25 cellular contexts compared by ENCODE assay signal in genomic region chr18:36709315-36709714, GRCh38.
"Had no signal": no experiment of that assay in that cellular context is flagged by ENCODE, and none has a peak within 500 bp of the region (broad histone marks: within the 10 kb centered on the region; RNA-seq: fewer than 3 reads in every experiment).

No MANE protein-coding gene starts in this region.

- H3K27ac ChIP-seq: neural progenitor cell, neutrophil, pancreas, prostate gland, right lobe of liver, sigmoid colon, suprapubic skin, testis, tibial artery, transverse colon, vagina had no signal

- H3K4me3 ChIP-seq: neural progenitor cell, pancreas, prostate gland, right lobe of liver, sigmoid colon, suprapubic skin, testis, tibial artery, transverse colon, vagina had no signal

- H3K27me3 ChIP-seq: neural progenitor cell, neutrophil, pancreas, right lobe of liver, sigmoid colon, suprapubic skin, testis, tibial artery, transverse colon, vagina had no signal

- DNase-seq: naive thymus-derived CD4-positive, alpha-beta T cell; natural killer cell; nucleus accumbens; right lobe of liver; sigmoid colon; small intestine; stimulated activated CD4-positive, alpha-beta T cell treated with anti-CD3 and anti-CD28 coated beads, Interleukin-15, amount 100 ng/mL, for 24 hours; stimulated activated CD4-positive, alpha-beta T cell treated with anti-CD3 and anti-CD28 coated beads, Interleukin-2, amount 100 ng/mL, for 24 hours; stimulated activated CD4-positive, alpha-beta T cell treated with anti-CD3 and anti-CD28 coated beads, Interleukin-2, amount 100 ng/mL, for 48 hours; stimulated activated CD4-positive, alpha-beta T cell treated with anti-CD3 and anti-CD28 coated beads, Interleukin-4, amount 100 ng/mL, for 24 hours; stimulated activated naive B cell treated with anti-CD40 and anti-IgM and Interleukin-4, amounts not matched to agents 10 μg/mL and 1 μg/mL and 100 μg/mL, for 72 hours; stimulated activated naive CD4-positive, alpha-beta T cell treated with Interleukin-2 at 50 U/mL for 16 hours; stimulated activated naive CD8-positive, alpha-beta T cell treated with anti-CD3 and anti-CD28 coated beads, Interleukin-15, amount 100 ng/mL, for 72 hours; substantia nigra; testis; tibial artery; transverse colon had no signal

- H3K9me3 ChIP-seq: neutrophil, pancreas, prostate gland, right lobe of liver, sigmoid colon, suprapubic skin, testis, tibial artery, transverse colon, vagina had no signal

- FAIRE-seq: pancreas, small intestine, urothelium cell line had no signal

- H3K4me1 ChIP-seq: pancreas, prostate gland, right lobe of liver, testis, transverse colon had no signal

- H3K9ac ChIP-seq: neural progenitor cell had no signal

- H3K36me3 ChIP-seq: neural progenitor cell, neutrophil, pancreas, prostate gland, right lobe of liver, suprapubic skin, transverse colon, vagina had no signal

- H2AFZ ChIP-seq: neural progenitor cell had no signal

- ATAC-seq: naive thymus-derived CD4-positive, alpha-beta T cell; natural killer cell; pancreas; right lobe of liver; stimulated activated effector memory CD8-positive, alpha-beta T cell treated with anti-CD3 and anti-CD28 coated beads, Interleukin-12 subunit alpha, Interleukin-12 subunit beta, amount 100 ng/mL, for 72 hours; stimulated activated naive B cell treated with anti-CD40 and anti-IgM and Interleukin-4, amounts not matched to agents 10 μg/mL and 1 μg/mL and 100 μg/mL, for 72 hours; stimulated activated naive CD8-positive, alpha-beta T cell treated with anti-CD3 and anti-CD28 coated beads, Interleukin-15, amount 100 ng/mL, for 72 hours had no signal

- H3K4me2 ChIP-seq: neural progenitor cell had no signal
